Comparison of ENCODE assay signal across 8 cellular contexts in the genomic region with DNA sequence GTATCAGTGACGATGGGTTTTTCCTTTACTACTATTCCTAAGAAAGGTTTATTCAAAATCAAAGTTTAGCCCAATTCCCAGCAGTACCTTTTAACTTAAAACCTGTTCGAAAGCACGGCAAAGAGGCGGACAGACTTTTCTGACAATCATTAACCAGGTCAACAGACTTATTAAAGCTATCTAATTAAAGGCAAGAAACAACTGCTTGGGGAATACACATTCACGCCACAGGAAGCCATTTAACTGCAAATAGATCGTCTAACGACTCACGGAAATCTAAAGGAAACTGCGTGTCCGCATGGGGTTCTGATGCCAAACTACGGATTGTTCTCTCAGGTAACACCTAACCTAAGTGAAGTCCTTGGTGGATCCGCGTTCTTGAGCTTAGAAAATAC. TPM values are rescaled to one million over a fixed set of nuclear protein-coding genes. Genes with fewer than 3 reads are reported as not detected.
DNase-seq lines count a peak whose midpoint lies in the region; ATAC-seq and TF ChIP-seq lines count a peak whose summit lies in the region.

No MANE protein-coding gene starts in this region.

- H3K27ac Mint-ChIP-seq in activated CD4-positive, alpha-beta memory T cell treated with anti-CD3 and anti-CD28 coated beads for 36 hours: peak overlapping the region; percentile 96

- WGBS in smooth muscle cell (ENCODE audit: low lambda C conversion rate): 2% methylated on average over 13 of the region's 13 CpGs

- peak overlapping the region; percentile 89 for H3K4me2 ChIP-seq in smooth muscle cell

- TF ChIP-seq CTCF in 22Rv1 (IDR thresholded peaks at IDR 0.05) (no peak), smooth muscle cell (IDR thresholded peaks at IDR 0.05; ENCODE audit: borderline replicate concordance, insufficient read depth, poor library complexity, severe bottlenecking) (no peak)

- H3K36me3 Mint-ChIP-seq in activated CD4-positive, alpha-beta memory T cell treated with anti-CD3 and anti-CD28 coated beads for 36 hours: no peaks in the 10 kb centered on the region

- H4K20me1 ChIP-seq in smooth muscle cell (ENCODE audit: low read depth): no peaks in the 10 kb centered on the region

- H3K27ac ChIP-seq in 22Rv1 (peak overlapping the region; percentile 97), smooth muscle cell (ENCODE audit: low read depth) (peak overlapping the region; percentile 86)

- H3K9ac ChIP-seq in smooth muscle cell (ENCODE audit: low read depth): peak overlapping the region; percentile 91

- H3F3A ChIP-seq in smooth muscle cell (ENCODE audit: low read depth): no peaks in the 10 kb centered on the region

- ATAC-seq in GM18519 (IDR thresholded peaks at IDR 0.05; ENCODE audit: low FRiP score, unreplicated experiment) (peak; percentile 12), HG03095 (IDR thresholded peaks at IDR 0.05; ENCODE audit: unreplicated experiment) (peak; percentile 14)

- H3K4me3 Mint-ChIP-seq in activated CD4-positive, alpha-beta memory T cell treated with anti-CD3 and anti-CD28 coated beads for 36 hours: peak overlapping the region; percentile 88

- peaks cover 6% of the 10 kb centered on the region for H3K4me1 ChIP-seq in smooth muscle cell (ENCODE audit: low read depth)

- peaks cover 39% of the 10 kb centered on the region for H3K4me1 Mint-ChIP-seq in activated CD4-positive, alpha-beta memory T cell treated with anti-CD3 and anti-CD28 coated beads for 36 hours (ENCODE audit: low read depth)

- H3K9me3 ChIP-seq in smooth muscle cell (replicated peaks; ENCODE audit: low read depth): no peaks in the 10 kb centered on the region

- no peaks in the 10 kb centered on the region for H3K27me3 Mint-ChIP-seq in activated CD4-positive, alpha-beta memory T cell treated with anti-CD3 and anti-CD28 coated beads for 36 hours

- H3K9me3 Mint-ChIP-seq in activated CD4-positive, alpha-beta memory T cell treated with anti-CD3 and anti-CD28 coated beads for 36 hours: no peaks in the 10 kb centered on the region

- POLR2A ChIA-PET in activated CD4-positive, alpha-beta memory T cell treated with anti-CD3 and anti-CD28 coated beads for 36 hours (lab: Charles Lee): interaction anchor here (0.8 to 2.4 kb wide), 3 partner anchors 26 to 88 kb away, joined by 3 to 23 read pairs (median 10); a partner anchor contains a TSS

- DNase-seq in activated CD4-positive, alpha-beta memory T cell treated with anti-CD3 and anti-CD28 coated beads for 36 hours: no peak
- DNase-seq in iPS DF 19.7 (ENCODE audit: low read depth, low spot score): peak; percentile 60
- no peak for DNase-seq in smooth muscle cell (lab: John Stamatoyannopoulos, UW; ENCODE audit: unreplicated experiment)
- DNase-seq in NCI-H2227 (lab: John Stamatoyannopoulos, UW; ENCODE audit: unreplicated experiment): no peak
- DNase-seq in NCI-H524 (lab: John Stamatoyannopoulos, UW): no peak

- peak overlapping the region; percentile 73 for H3K4me3 ChIP-seq in smooth muscle cell

- H3K79me2 ChIP-seq in smooth muscle cell (ENCODE audit: low read depth): peaks cover 30% of the 10 kb centered on the region

- CTCF ChIA-PET in activated CD4-positive, alpha-beta memory T cell treated with anti-CD3 and anti-CD28 coated beads for 36 hours (lab: Charles Lee): interaction anchor here (2.1 kb wide), 1 partner anchor 26 kb away, joined by 14 read pairs; no protein-coding TSS in a partner anchor

- no peaks in the 10 kb centered on the region for H3K27me3 ChIP-seq in smooth muscle cell (ENCODE audit: low read depth)

- intact Hi-C loops in activated CD4-positive, alpha-beta memory T cell treated with anti-CD3 and anti-CD28 coated beads for 36 hours (cut with micrococcal nuclease): loop anchor here (1.0 to 10.0 kb wide), 6 partner anchors 74 to 937 kb away; partner anchors contain the start of genes MAD2L1 and PDE5A

- H2AFZ ChIP-seq in smooth muscle cell (ENCODE audit: low read depth): peak overlapping the region; percentile 93

- no peaks in the 10 kb centered on the region for H3K36me3 ChIP-seq in smooth muscle cell (ENCODE audit: low read depth)

RNA-seq across cellular contexts. Expression of gene USP53, which starts 0.7 kb away (rescaled TPM):
- 10 to 100 TPM in 1 of 2 experiments, 1 to 10 TPM in 1; 9.5 to 10.5 TPM for total RNA-seq in activated CD4-positive, alpha-beta memory T cell treated with anti-CD3 and anti-CD28 coated beads for 36 hours
- 16.3 and 23.2 TPM in 2 replicates for total RNA-seq in smooth muscle cell
- polyA plus RNA-seq in smooth muscle cell: 4.2 and 12.6 TPM in 2 replicates
